8 cellular contexts compared by ENCODE assay signal in the genomic region with DNA sequence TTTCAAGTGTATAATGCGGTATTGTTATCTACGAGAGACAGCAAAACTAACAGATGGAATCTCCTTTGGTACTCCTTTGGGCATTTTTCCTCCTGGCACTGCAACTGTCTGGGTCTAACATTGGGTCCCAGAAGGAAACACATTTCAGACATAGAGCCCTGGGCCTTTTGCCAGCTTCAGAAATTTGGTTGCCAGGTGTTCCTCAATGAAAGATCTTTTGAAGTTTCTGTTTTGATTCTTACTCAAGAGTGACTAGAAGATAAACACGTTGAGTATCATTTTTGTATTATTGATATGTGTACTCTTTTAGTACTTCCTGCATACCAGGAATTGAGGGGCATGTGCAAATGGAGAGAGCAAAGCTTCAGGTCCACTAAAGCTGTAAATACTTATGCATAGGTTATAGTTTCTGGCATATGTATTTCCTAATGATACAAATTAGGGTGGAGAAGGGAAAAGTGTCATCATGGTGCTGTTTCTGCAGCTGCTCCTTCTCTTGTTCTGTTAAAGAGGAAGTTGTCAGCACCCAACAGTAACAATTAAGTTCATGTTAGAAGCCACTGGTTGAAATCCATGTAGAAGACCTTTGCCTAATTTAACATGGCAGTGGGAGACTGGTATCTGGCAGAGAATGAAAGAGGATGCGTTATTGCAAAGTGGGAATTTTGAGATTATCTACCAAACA. TPM values are rescaled to one million over a fixed set of nuclear protein-coding genes. Genes with fewer than 3 reads are reported as not detected.
DNase-seq lines count a peak whose midpoint lies in the region; ATAC-seq and TF ChIP-seq lines count a peak whose summit lies in the region.

No MANE protein-coding gene starts in this region.

- ATAC-seq in GM21381 (IDR thresholded peaks at IDR 0.05; ENCODE audit: unreplicated experiment), result peak; percentile 90
- peak; percentile 86 for ATAC-seq in HG03521 (IDR thresholded peaks at IDR 0.05; ENCODE audit: unreplicated experiment)
- ATAC-seq in upper lobe of left lung (ENCODE audit: low FRiP score in 2 of 2), result no peak

- H3K27me3 ChIP-seq in GM06990 (replicated peaks; ENCODE audit: control insufficient read depth, insufficient read depth, low read length) (no peaks in the 10 kb centered on the region), upper lobe of left lung (no peaks in the 10 kb centered on the region), vagina (no peaks in the 10 kb centered on the region)

- peak overlapping the region; percentile 70 for H3K27ac Mint-ChIP-seq in T-helper 2 cell treated with Interferon-gamma antibody and Interleukin-4, amounts not matched to agents 5 μg/mL and 100 μg/mL, for 36 hours
- H3K27ac Mint-ChIP-seq in HFFc6, result no peak overlapping the region; the same call in 1 of the 2 replicates

- H3K4me1 ChIP-seq in upper lobe of left lung (peaks cover 0 to 4% (median 2%) of the 10 kb centered on the region in 4 donors), vagina (no peaks in the 10 kb centered on the region)

- intact Hi-C loops in vagina (cut with DNase I), result no loop called here

- H3K36me3 Mint-ChIP-seq in T-helper 2 cell treated with Interferon-gamma antibody and Interleukin-4, amounts not matched to agents 5 μg/mL and 100 μg/mL, for 36 hours (ENCODE audit: low read depth), result no peaks in the 10 kb centered on the region
- H3K36me3 Mint-ChIP-seq in HFFc6 (ENCODE audit: low read depth), result peaks cover 9% of the 10 kb centered on the region

- H3K4me1 Mint-ChIP-seq in T-helper 2 cell treated with Interferon-gamma antibody and Interleukin-4, amounts not matched to agents 5 μg/mL and 100 μg/mL, for 36 hours (ENCODE audit: low read depth), result peaks cover 16% of the 10 kb centered on the region
- H3K4me1 Mint-ChIP-seq in HFFc6 (ENCODE audit: low read depth), result peaks cover 23% of the 10 kb centered on the region

- H3K9me3 ChIP-seq in upper lobe of left lung (no peaks in the 10 kb centered on the region), vagina (no peaks in the 10 kb centered on the region)

- H3K4me3 ChIP-seq in GM06990 (replicated peaks; ENCODE audit: low read depth, low read length) (no peak overlapping the region), upper lobe of left lung (no peak overlapping the region), vagina (no peak overlapping the region)

- 45 to 64% methylated on average over 4 of the region's 4 CpGs for WGBS in upper lobe of left lung, 2 donors

- no peaks in the 10 kb centered on the region for H3K9me3 Mint-ChIP-seq in T-helper 2 cell treated with Interferon-gamma antibody and Interleukin-4, amounts not matched to agents 5 μg/mL and 100 μg/mL, for 36 hours
- no peaks in the 10 kb centered on the region for H3K9me3 Mint-ChIP-seq in HFFc6

- peak overlapping the region; percentile 19 for H3K4me3 Mint-ChIP-seq in T-helper 2 cell treated with Interferon-gamma antibody and Interleukin-4, amounts not matched to agents 5 μg/mL and 100 μg/mL, for 36 hours
- no peak overlapping the region for H3K4me3 Mint-ChIP-seq in HFFc6

- no peak for TF ChIP-seq CTCF in GM06990 (IDR thresholded peaks at IDR 0.05; ENCODE audit: insufficient read depth, low read length, poor library complexity, severe bottlenecking)
- TF ChIP-seq CTCF in upper lobe of left lung (IDR thresholded peaks at IDR 0.05), result no peak
- TF ChIP-seq CTCF in HFFc6 (IDR thresholded peaks at IDR 0.05), result no peak
- TF ChIP-seq CTCF in vagina (IDR thresholded peaks at IDR 0.05), result no peak

- H3K36me3 ChIP-seq in GM06990 (ENCODE audit: control insufficient read depth, insufficient read depth, low read length) (no peaks in the 10 kb centered on the region), upper lobe of left lung (no peaks in the 10 kb centered on the region), vagina (no peaks in the 10 kb centered on the region)

- TF ChIP-seq POLR2A in upper lobe of left lung (IDR thresholded peaks at IDR 0.05) (no peak), vagina (IDR thresholded peaks at IDR 0.05) (no peak)

- DNase-seq in GM06990 (ENCODE audit: extremely low read depth, insufficient read length), result peak; percentile 15
- DNase-seq in T-helper 2 cell treated with Interferon-gamma antibody and Interleukin-4, amounts not matched to agents 5 μg/mL and 100 μg/mL, for 36 hours (ENCODE audit: low spot score), result no peak
- no peak for DNase-seq in NCI-H526 (lab: John Stamatoyannopoulos, UW)
- DNase-seq in upper lobe of left lung, result no peak
- no peak for DNase-seq in HFFc6
- no peak for DNase-seq in vagina (ENCODE audit: extremely low spot score in 2 of 2)

- H3K27ac ChIP-seq in upper lobe of left lung (no peak overlapping the region), vagina (no peak overlapping the region)

- TF ChIP-seq EP300 in upper lobe of left lung (IDR thresholded peaks at IDR 0.05), result no peak

- no peaks in the 10 kb centered on the region for H3K27me3 Mint-ChIP-seq in T-helper 2 cell treated with Interferon-gamma antibody and Interleukin-4, amounts not matched to agents 5 μg/mL and 100 μg/mL, for 36 hours (ENCODE audit: low read depth)
- no peaks in the 10 kb centered on the region for H3K27me3 Mint-ChIP-seq in HFFc6 (ENCODE audit: insufficient read depth)

RNA-seq across cellular contexts. Expression of a gene that starts 53.5 kb away (rescaled TPM):
- total RNA-seq in upper lobe of left lung, result 10 to 100 TPM; 13.7 to 37.7 (median 23.8) TPM
- 10 to 100 TPM in 5 of 6 experiments, 1 to 10 TPM in 1; 9.7 to 13.8 (median 11.1) TPM for total RNA-seq in HFFc6 (2021; fragmentation: NEBNext Ultra II Directional; extraction: Animal tissue kit (Norgen Biotek cat#: 25700))
- total RNA-seq in vagina, result 17.2 TPM

RNA-seq across cellular contexts. Expression of a gene that starts 53.7 kb away (rescaled TPM):
- total RNA-seq in upper lobe of left lung (10 to 100 TPM in 3 of 6 donors, 1 to 10 TPM in 3; 2.0 to 53.4 (median 9.1) TPM), vagina (2.9 TPM)
- 10 to 100 TPM; 12.5 to 17.4 (median 15.3) TPM for total RNA-seq in HFFc6 (2021; fragmentation: NEBNext Ultra II Directional; extraction: Animal tissue kit (Norgen Biotek cat#: 25700))

Comparison
In these comparisons a context has a peak if more than half of its experiments do, and no peak if none do; other contexts are left out.
1. ATAC-seq: peak in GM21381 (single experiment) and HG03521 (single experiment); none in upper lobe of left lung (0 of 2).